ENCODE assay signal across 12 cellular contexts in the genomic region with DNA sequence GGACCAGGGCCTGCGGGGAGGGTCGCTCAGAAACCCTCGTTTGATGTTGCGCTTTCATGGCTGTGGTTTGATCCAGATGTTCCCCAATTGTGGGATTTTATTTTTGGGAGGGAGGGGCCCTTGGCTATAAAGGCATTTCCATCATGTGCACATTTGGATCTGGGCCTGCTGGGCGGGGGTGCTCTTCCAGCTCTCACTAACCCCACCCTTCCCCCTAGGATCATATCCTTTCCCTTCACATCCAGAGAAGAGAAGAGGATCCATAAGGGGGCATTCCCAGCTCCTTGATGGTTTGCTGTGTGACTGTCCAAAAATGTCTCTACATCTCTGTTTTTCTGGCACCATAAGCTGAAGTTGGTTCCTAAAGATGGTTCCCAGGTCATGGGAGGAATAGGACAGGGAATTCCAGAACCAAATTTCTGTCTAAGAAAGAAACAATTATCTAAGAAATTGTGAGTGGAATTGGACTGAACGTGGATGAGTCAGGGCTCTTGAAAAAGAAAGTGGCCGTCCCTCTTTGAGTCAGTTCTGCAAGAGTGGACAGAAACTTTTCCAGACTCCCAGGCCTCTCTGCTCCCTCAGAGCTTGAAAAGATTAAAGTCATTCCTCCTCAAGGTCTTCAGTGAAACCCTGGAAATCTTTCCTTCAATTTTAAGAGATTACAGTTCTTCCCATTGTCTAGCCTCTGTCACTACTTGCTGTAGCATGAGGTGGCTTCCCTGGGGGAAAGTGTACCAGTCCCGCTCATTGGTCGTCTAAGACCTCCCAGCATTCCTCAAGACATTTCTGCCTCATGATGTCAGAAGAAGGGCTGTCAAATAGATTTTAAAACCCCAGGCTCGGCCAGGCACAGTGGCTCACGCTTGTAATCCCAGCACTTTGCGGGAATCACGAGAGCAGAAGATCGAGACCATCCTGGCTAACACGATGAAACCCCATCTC. TPM values are rescaled to one million over a fixed set of nuclear protein-coding genes. Genes with fewer than 3 reads are reported as not detected.
DNase-seq lines count a peak whose midpoint lies in the region; ATAC-seq and TF ChIP-seq lines count a peak whose summit lies in the region.
"Had no signal": no experiment of that assay in that cellular context is flagged by ENCODE, and none has a peak within 500 bp of the region (broad histone marks: within the 10 kb centered on the region; RNA-seq: fewer than 3 reads in every experiment).

No MANE protein-coding gene starts in this region.

- no peaks in the 10 kb centered on the region for H3K9me3 Mint-ChIP-seq in activated CD4-positive, alpha-beta memory T cell treated with anti-CD3 and anti-CD28 coated beads, Interleukin-2, amount 10 ng/mL, durations not matched to agents 7 days and 5 days
- H3K9me3 Mint-ChIP-seq in CD14-positive monocyte = peaks cover 0 to 2% (median 0%) of the 10 kb centered on the region in 7 donors
- H3K9me3 Mint-ChIP-seq: stimulated activated memory B cell treated with anti-CD40 and anti-IgM and Interleukin-4, amounts not matched to agents 10 μg/mL and 1 μg/mL and 100 μg/mL, for 72 hours had no signal

- POLR2A ChIA-PET in activated CD4-positive, alpha-beta memory T cell treated with anti-CD3 and anti-CD28 coated beads, Interleukin-2, amount 10 ng/mL, durations not matched to agents 7 days and 5 days (lab: Charles Lee) = no interaction called here

- CTCF ChIA-PET in activated CD4-positive, alpha-beta memory T cell treated with anti-CD3 and anti-CD28 coated beads, Interleukin-2, amount 10 ng/mL, durations not matched to agents 7 days and 5 days (lab: Charles Lee) = no interaction called here

- no peaks in the 10 kb centered on the region for H3K36me3 ChIP-seq in SK-N-MC (ENCODE audit: insufficient read depth, low read length)
- H3K36me3 ChIP-seq: BLaER1 treated with 17β-estradiol and CSF1 and Interleukin-3, amounts not matched to agents 10 nM and 100 nM had no signal

- in situ Hi-C loops in GM13977 (cut with MboI; ENCODE audit: low pct_unique_long_range_greater_than_20kb, low sequenced_read_pairs, unreplicated experiment) = no loop called here

- H3K27ac ChIP-seq in SK-N-MC = no peak overlapping the region
- H3K27ac ChIP-seq: BLaER1 treated with 17β-estradiol and CSF1 and Interleukin-3, amounts not matched to agents 10 nM and 100 nM had no signal

- peak; percentile 64 for ATAC-seq in Right ventricle myocardium superior (ENCODE audit: poor library complexity)
- ATAC-seq: Panc1; stimulated activated memory B cell treated with anti-CD40 and anti-IgM and Interleukin-4, amounts not matched to agents 10 μg/mL and 1 μg/mL and 100 μg/mL, for 72 hours had no signal

- H3K4me3 Mint-ChIP-seq in activated CD4-positive, alpha-beta memory T cell treated with anti-CD3 and anti-CD28 coated beads, Interleukin-2, amount 10 ng/mL, durations not matched to agents 7 days and 5 days = no peak overlapping the region
- H3K4me3 Mint-ChIP-seq in CD14-positive monocyte = peak overlapping the region in 1 of 2 donors; percentile 56
- H3K4me3 Mint-ChIP-seq: stimulated activated memory B cell treated with anti-CD40 and anti-IgM and Interleukin-4, amounts not matched to agents 10 μg/mL and 1 μg/mL and 100 μg/mL, for 72 hours had no signal

- peaks cover 40% of the 10 kb centered on the region for H3K27me3 Mint-ChIP-seq in activated CD4-positive, alpha-beta memory T cell treated with anti-CD3 and anti-CD28 coated beads, Interleukin-2, amount 10 ng/mL, durations not matched to agents 7 days and 5 days
- H3K27me3 Mint-ChIP-seq in CD14-positive monocyte (ENCODE audit: low read depth in 3 of 3) = peaks cover 47 to 89% (median 67%) of the 10 kb centered on the region in 3 donors

- H3K36me3 Mint-ChIP-seq in activated CD4-positive, alpha-beta memory T cell treated with anti-CD3 and anti-CD28 coated beads, Interleukin-2, amount 10 ng/mL, durations not matched to agents 7 days and 5 days (ENCODE audit: low read depth) = no peaks in the 10 kb centered on the region
- H3K36me3 Mint-ChIP-seq in CD14-positive monocyte = no peaks in the 10 kb centered on the region
- H3K36me3 Mint-ChIP-seq: stimulated activated memory B cell treated with anti-CD40 and anti-IgM and Interleukin-4, amounts not matched to agents 10 μg/mL and 1 μg/mL and 100 μg/mL, for 72 hours had no signal

- peak; percentile 84 for DNase-seq in AG08395 (ENCODE audit: low spot score)
- no peak for DNase-seq in SK-N-MC (ENCODE audit: low read depth, low spot score)
- DNase-seq in Right ventricle myocardium superior = no peak
- peak; percentile 85 for DNase-seq in posterior vena cava (ENCODE audit: low spot score)
- DNase-seq in GM13977 (ENCODE audit: low spot score) = no peak
- no peak for DNase-seq in SHP77 treated with DMSO at 0.1 percent for 48 hours (lab: John Stamatoyannopoulos, UW)
- no peak for DNase-seq in activated CD4-positive, alpha-beta memory T cell treated with anti-CD3 and anti-CD28 coated beads, Interleukin-2, amount 10 ng/mL, durations not matched to agents 7 days and 5 days
- no peak for DNase-seq in CD14-positive monocyte (ENCODE audit: low spot score)
- DNase-seq: head of caudate nucleus had no signal

- no peaks in the 10 kb centered on the region for H3K4me1 Mint-ChIP-seq in activated CD4-positive, alpha-beta memory T cell treated with anti-CD3 and anti-CD28 coated beads, Interleukin-2, amount 10 ng/mL, durations not matched to agents 7 days and 5 days
- H3K4me1 Mint-ChIP-seq in CD14-positive monocyte = no peaks in the 10 kb centered on the region
- H3K4me1 Mint-ChIP-seq: stimulated activated memory B cell treated with anti-CD40 and anti-IgM and Interleukin-4, amounts not matched to agents 10 μg/mL and 1 μg/mL and 100 μg/mL, for 72 hours had no signal

- 0 out of 2 replicates have a peak overlapping the region, but pooled peaks have one; percentile 2 for H3K4me3 ChIP-seq in SK-N-MC
- H3K4me3 ChIP-seq: BLaER1 treated with 17β-estradiol and CSF1 and Interleukin-3, amounts not matched to agents 10 nM and 100 nM had no signal

- H3K27ac Mint-ChIP-seq in activated CD4-positive, alpha-beta memory T cell treated with anti-CD3 and anti-CD28 coated beads, Interleukin-2, amount 10 ng/mL, durations not matched to agents 7 days and 5 days = no peak overlapping the region
- H3K27ac Mint-ChIP-seq in CD14-positive monocyte = no peak overlapping the region
- H3K27ac Mint-ChIP-seq: stimulated activated memory B cell treated with anti-CD40 and anti-IgM and Interleukin-4, amounts not matched to agents 10 μg/mL and 1 μg/mL and 100 μg/mL, for 72 hours had no signal

- intact Hi-C loops in Right ventricle myocardium superior (cut with DNase I) = no loop called here
- intact Hi-C loops in posterior vena cava (cut with DNase I) = loop anchor here (5.0 to 10.0 kb wide), 3 partner anchors 55 to 110 kb away; partner anchors contain the start of gene HOXC5 (in 1 of the 2)
- intact Hi-C loops in CD14-positive monocyte (cut with micrococcal nuclease) = no loop called here

- TF ChIP-seq CTCF in GM13977 (IDR thresholded peaks at IDR 0.05; ENCODE audit: extremely low read depth, insufficient read depth, missing control alignments) (no peak), CD14-positive monocyte (IDR thresholded peaks at IDR 0.05) (no peak)

- peak overlapping the region; percentile 11 for H3K9ac ChIP-seq in SK-N-MC (ENCODE audit: insufficient read length)
- H3K9ac ChIP-seq: BLaER1 treated with 17β-estradiol and CSF1 and Interleukin-3, amounts not matched to agents 10 nM and 100 nM had no signal

- H3K9me3 ChIP-seq in SK-N-MC (ENCODE audit: low read depth, low read length) = no peaks in the 10 kb centered on the region
- H3K9me3 ChIP-seq: BLaER1 treated with 17β-estradiol and CSF1 and Interleukin-3, amounts not matched to agents 10 nM and 100 nM had no signal

RNA-seq across cellular contexts. Expression of gene SMUG1, which starts 47.0 kb away (rescaled TPM):
- total RNA-seq in Right ventricle myocardium superior (16.5 TPM), posterior vena cava (10 to 100 TPM; 21.2 to 25.7 TPM)
- 10 to 100 TPM; 25.7 to 27.9 TPM for total RNA-seq in activated CD4-positive, alpha-beta memory T cell treated with anti-CD3 and anti-CD28 coated beads, Interleukin-2, amount 10 ng/mL, durations not matched to agents 7 days and 5 days
- 10 to 100 TPM; 46.8 to 50.8 TPM for polyA plus RNA-seq in CD14-positive monocyte

Comparison
In these comparisons a context has a peak if more than half of its experiments do, and no peak if none do; other contexts are left out.
1. DNase-seq: peak in AG08395 (single experiment) and posterior vena cava (single experiment); none in SK-N-MC (single experiment), Right ventricle myocardium superior (single experiment), GM13977 (single experiment), SHP77 treated with DMSO at 0.1 percent for 48 hours (single experiment), activated CD4-positive, alpha-beta memory T cell treated with anti-CD3 and anti-CD28 coated beads, Interleukin-2, amount 10 ng/mL, durations not matched to agents 7 days and 5 days (single experiment) and CD14-positive monocyte (single experiment).
2. intact Hi-C loops: an anchor here in posterior vena cava (5.0 to 10.0 kb wide); none called in Right ventricle myocardium superior and CD14-positive monocyte.